Comparison of ENCODE assay signal across 8 cellular contexts in the genomic region with DNA sequence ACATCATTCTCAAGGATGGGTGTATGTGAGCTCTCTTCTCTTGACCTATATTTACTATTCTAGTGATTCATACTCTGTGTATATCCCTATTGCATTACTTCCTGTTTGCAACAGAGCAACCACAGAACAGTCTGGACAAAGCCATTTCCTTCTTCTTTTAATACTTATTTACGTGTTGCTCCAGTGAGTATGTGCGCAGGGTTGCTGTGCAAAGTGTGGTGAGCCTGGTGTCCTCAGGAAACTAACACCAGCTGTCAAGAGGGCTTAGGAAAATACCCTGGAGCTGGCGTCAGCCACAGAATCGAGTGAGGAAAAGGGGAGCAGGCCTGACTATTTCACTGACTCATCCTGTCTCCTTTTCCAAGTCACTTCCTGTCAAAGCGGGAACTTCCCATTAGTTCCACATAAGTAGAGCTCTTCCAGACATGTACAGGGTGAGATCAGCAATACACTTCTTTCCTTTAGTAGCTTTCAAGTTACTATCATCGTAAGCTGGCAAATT.
DNase-seq lines count a peak whose midpoint lies in the region; ATAC-seq and TF ChIP-seq lines count a peak whose summit lies in the region.

No MANE protein-coding gene starts in this region.

- H3K9me3 Mint-ChIP-seq in neural crest cell = peaks cover 8% of the 10 kb centered on the region
- H3K9me3 Mint-ChIP-seq in activated naive CD4-positive, alpha-beta T cell treated with anti-CD3 and anti-CD28 coated beads, Interleukin-2, amount 10 ng/mL, durations not matched to agents 7 days and 5 days = no peaks in the 10 kb centered on the region

- H3K36me3 Mint-ChIP-seq in neural crest cell (ENCODE audit: low read depth) = peaks cover 3% of the 10 kb centered on the region
- H3K36me3 Mint-ChIP-seq in activated naive CD4-positive, alpha-beta T cell treated with anti-CD3 and anti-CD28 coated beads, Interleukin-2, amount 10 ng/mL, durations not matched to agents 7 days and 5 days = no peaks in the 10 kb centered on the region

- H3K36me3 ChIP-seq in esophagus (ENCODE audit: control insufficient read depth in 2 of 2, insufficient read depth in 2 of 2, low read length in 1 of 2) = no peaks in the 10 kb centered on the region

- no peak overlapping the region for H3K4me3 ChIP-seq in esophagus (ENCODE audit: low read depth in 1 of 2, low read length in 2 of 2)

- TF ChIP-seq CTCF in neural crest cell (conservative IDR thresholded peaks at IDR 0.05) = no peak

- no peak overlapping the region for H3K4me3 Mint-ChIP-seq in neural crest cell
- no peak overlapping the region for H3K4me3 Mint-ChIP-seq in activated naive CD4-positive, alpha-beta T cell treated with anti-CD3 and anti-CD28 coated beads, Interleukin-2, amount 10 ng/mL, durations not matched to agents 7 days and 5 days

- H3K9me3 ChIP-seq in esophagus (ENCODE audit: control insufficient read depth in 2 of 2, insufficient read depth in 1 of 2, low read depth in 1 of 2, low read length in 1 of 2) = no peaks in the 10 kb centered on the region

- H3K27me3 Mint-ChIP-seq in neural crest cell (ENCODE audit: low read depth) = no peaks in the 10 kb centered on the region
- peaks cover 15% of the 10 kb centered on the region for H3K27me3 Mint-ChIP-seq in activated naive CD4-positive, alpha-beta T cell treated with anti-CD3 and anti-CD28 coated beads, Interleukin-2, amount 10 ng/mL, durations not matched to agents 7 days and 5 days

- DNase-seq in EH (ENCODE audit: low read depth) (peak; percentile 99), neural crest cell (ENCODE audit: low read depth, low spot score) (no peak), iPS-NIHi11 (ENCODE audit: low spot score) (no peak), NCI-H2196 treated with DMSO at 0.1 percent for 48 hours (lab: John Stamatoyannopoulos, UW; ENCODE audit: unreplicated experiment) (no peak)
- no peak for DNase-seq in activated naive CD4-positive, alpha-beta T cell treated with anti-CD3 and anti-CD28 coated beads, Interleukin-2, amount 10 ng/mL, durations not matched to agents 7 days and 5 days

- no peak for ATAC-seq in GM21381 (IDR thresholded peaks at IDR 0.05; ENCODE audit: unreplicated experiment)

- no peaks in the 10 kb centered on the region for H3K27me3 ChIP-seq in esophagus (ENCODE audit: control insufficient read depth in 1 of 2, insufficient read depth in 2 of 2, low read length in 2 of 2)

- peaks cover 39% of the 10 kb centered on the region for H3K4me1 Mint-ChIP-seq in neural crest cell
- no peaks in the 10 kb centered on the region for H3K4me1 Mint-ChIP-seq in activated naive CD4-positive, alpha-beta T cell treated with anti-CD3 and anti-CD28 coated beads, Interleukin-2, amount 10 ng/mL, durations not matched to agents 7 days and 5 days

- peaks cover 0 to 2% of the 10 kb centered on the region in 2 donors for H3K4me1 ChIP-seq in esophagus (ENCODE audit: control insufficient read depth in 2 of 2, insufficient read depth in 2 of 2, low read length in 1 of 2)

- WGBS in esophagus, 2 donors = 27 to 38% methylated on average over 6 of the region's 6 CpGs

- peak overlapping the region; percentile 69 to 90 for H3K27ac ChIP-seq in esophagus (ENCODE audit: low read depth in 2 of 2, low read length in 1 of 2)

- peak overlapping the region; percentile 57 for H3K27ac Mint-ChIP-seq in neural crest cell (ENCODE audit: unreplicated experiment)
- no peak overlapping the region for H3K27ac Mint-ChIP-seq in activated naive CD4-positive, alpha-beta T cell treated with anti-CD3 and anti-CD28 coated beads, Interleukin-2, amount 10 ng/mL, durations not matched to agents 7 days and 5 days

- CTCF ChIA-PET in activated naive CD4-positive, alpha-beta T cell treated with anti-CD3 and anti-CD28 coated beads, Interleukin-2, amount 10 ng/mL, durations not matched to agents 7 days and 5 days (lab: Charles Lee) = interaction anchor here (0.7 kb wide), 1 partner anchor 13 kb away, joined by 3 read pairs; no protein-coding TSS in a partner anchor

TF ChIP-seq in PFSK-1, 5 proteins besides CTCF, POLR2A, EP300 and RAD21:
- TF ChIP-seq FOXP2 (optimal IDR thresholded peaks at IDR 0.05; ENCODE audit: borderline replicate concordance, extremely low read depth, extremely low read length, insufficient read depth) = peak; percentile 82
- peak; percentile 36; the same call in 1 of the 2 replicates for TF ChIP-seq TAF1 (IDR thresholded peaks at IDR 0.05; ENCODE audit: borderline replicate concordance, insufficient read depth, low read length)
- no peak for TF ChIP-seq POLR2AphosphoS5 (IDR thresholded peaks at IDR 0.05; ENCODE audit: low read depth, low read length)
- no peak for TF ChIP-seq SIN3A (IDR thresholded peaks at IDR 0.05; ENCODE audit: borderline replicate concordance, insufficient read depth, low read length)
- 0 out of 4 replicates have a peak, but pooled peaks of 1 of the 2 experiments have one; percentile 47 for TF ChIP-seq REST (IDR thresholded peaks at IDR 0.05; ENCODE audit: insufficient read depth in 1 of 2, low read depth in 2 of 2, low read length in 2 of 2)
